2 cellular contexts compared by ENCODE assay signal in the genomic region with DNA sequence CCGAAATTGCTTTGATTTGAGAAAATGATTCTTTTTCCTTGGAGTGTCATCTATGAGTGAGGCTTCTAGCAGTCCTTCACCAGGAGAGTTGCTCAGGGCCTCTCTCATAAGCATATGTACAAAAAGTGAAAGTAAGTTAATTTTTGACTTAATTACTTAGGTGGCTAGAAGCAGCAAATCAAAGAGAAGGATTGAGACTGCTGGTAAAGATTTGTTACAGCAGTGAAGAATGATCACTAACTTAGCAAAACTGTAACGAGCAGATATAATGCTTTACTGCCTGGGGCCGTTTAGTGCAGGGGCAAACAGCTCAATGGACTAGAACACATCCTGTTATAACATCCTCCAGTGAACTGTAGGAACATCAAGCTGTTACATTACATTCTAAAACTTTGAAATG.
TF ChIP-seq lines count a peak whose summit lies in the region.

No MANE protein-coding gene starts in this region.

TF ChIP-seq in IMR-90, 13 proteins besides CTCF, POLR2A, EP300 and RAD21:
- no peak for TF ChIP-seq CHD1 (IDR thresholded peaks at IDR 0.05; ENCODE audit: low read depth, low read length)
- no peak for TF ChIP-seq CEBPB (IDR thresholded peaks at IDR 0.05; ENCODE audit: low read depth, low read length)
- TF ChIP-seq SMC3 (IDR thresholded peaks at IDR 0.05; ENCODE audit: low read depth, low read length) = no peak
- no peak for TF ChIP-seq BHLHE40 (IDR thresholded peaks at IDR 0.05; ENCODE audit: low read depth, low read length)
- no peak for TF ChIP-seq FOS (IDR thresholded peaks at IDR 0.05; ENCODE audit: low read depth, low read length)
- no peak for TF ChIP-seq MAFK (IDR thresholded peaks at IDR 0.05; ENCODE audit: low read depth, low read length)
- TF ChIP-seq, protein P1, sequence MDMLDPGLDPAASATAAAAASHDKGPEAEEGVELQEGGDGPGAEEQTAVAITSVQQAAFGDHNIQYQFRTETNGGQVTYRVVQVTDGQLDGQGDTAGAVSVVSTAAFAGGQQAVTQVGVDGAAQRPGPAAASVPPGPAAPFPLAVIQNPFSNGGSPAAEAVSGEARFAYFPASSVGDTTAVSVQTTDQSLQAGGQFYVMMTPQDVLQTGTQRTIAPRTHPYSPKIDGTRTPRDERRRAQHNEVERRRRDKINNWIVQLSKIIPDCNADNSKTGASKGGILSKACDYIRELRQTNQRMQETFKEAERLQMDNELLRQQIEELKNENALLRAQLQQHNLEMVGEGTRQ (IDR thresholded peaks at IDR 0.05; ENCODE audit: low read depth, low read length) = no peak
- no peak for TF ChIP-seq NFE2L2 (IDR thresholded peaks at IDR 0.05; ENCODE audit: low read depth, low read length)
- TF ChIP-seq RFX5 (IDR thresholded peaks at IDR 0.05; ENCODE audit: low read depth, low read length) = no peak
- TF ChIP-seq, protein P2, sequence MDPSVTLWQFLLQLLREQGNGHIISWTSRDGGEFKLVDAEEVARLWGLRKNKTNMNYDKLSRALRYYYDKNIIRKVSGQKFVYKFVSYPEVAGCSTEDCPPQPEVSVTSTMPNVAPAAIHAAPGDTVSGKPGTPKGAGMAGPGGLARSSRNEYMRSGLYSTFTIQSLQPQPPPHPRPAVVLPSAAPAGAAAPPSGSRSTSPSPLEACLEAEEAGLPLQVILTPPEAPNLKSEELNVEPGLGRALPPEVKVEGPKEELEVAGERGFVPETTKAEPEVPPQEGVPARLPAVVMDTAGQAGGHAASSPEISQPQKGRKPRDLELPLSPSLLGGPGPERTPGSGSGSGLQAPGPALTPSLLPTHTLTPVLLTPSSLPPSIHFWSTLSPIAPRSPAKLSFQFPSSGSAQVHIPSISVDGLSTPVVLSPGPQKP (IDR thresholded peaks at IDR 0.05; ENCODE audit: borderline replicate concordance, low read depth, low read length) = no peak
- TF ChIP-seq MXI1 (IDR thresholded peaks at IDR 0.05; ENCODE audit: borderline replicate concordance, low read depth, low read length) = no peak
- no peak for TF ChIP-seq MAZ (IDR thresholded peaks at IDR 0.05; ENCODE audit: borderline replicate concordance, low read depth, low read length)
- no peak for TF ChIP-seq RCOR1 (IDR thresholded peaks at IDR 0.05; ENCODE audit: insufficient replicate concordance, low read length)
TF ChIP-seq in IMR-90: peak in this region for 0.

TF ChIP-seq in HepG2, 621 proteins besides CTCF, POLR2A, EP300 and RAD21:
- TF ChIP-seq, protein P3, sequence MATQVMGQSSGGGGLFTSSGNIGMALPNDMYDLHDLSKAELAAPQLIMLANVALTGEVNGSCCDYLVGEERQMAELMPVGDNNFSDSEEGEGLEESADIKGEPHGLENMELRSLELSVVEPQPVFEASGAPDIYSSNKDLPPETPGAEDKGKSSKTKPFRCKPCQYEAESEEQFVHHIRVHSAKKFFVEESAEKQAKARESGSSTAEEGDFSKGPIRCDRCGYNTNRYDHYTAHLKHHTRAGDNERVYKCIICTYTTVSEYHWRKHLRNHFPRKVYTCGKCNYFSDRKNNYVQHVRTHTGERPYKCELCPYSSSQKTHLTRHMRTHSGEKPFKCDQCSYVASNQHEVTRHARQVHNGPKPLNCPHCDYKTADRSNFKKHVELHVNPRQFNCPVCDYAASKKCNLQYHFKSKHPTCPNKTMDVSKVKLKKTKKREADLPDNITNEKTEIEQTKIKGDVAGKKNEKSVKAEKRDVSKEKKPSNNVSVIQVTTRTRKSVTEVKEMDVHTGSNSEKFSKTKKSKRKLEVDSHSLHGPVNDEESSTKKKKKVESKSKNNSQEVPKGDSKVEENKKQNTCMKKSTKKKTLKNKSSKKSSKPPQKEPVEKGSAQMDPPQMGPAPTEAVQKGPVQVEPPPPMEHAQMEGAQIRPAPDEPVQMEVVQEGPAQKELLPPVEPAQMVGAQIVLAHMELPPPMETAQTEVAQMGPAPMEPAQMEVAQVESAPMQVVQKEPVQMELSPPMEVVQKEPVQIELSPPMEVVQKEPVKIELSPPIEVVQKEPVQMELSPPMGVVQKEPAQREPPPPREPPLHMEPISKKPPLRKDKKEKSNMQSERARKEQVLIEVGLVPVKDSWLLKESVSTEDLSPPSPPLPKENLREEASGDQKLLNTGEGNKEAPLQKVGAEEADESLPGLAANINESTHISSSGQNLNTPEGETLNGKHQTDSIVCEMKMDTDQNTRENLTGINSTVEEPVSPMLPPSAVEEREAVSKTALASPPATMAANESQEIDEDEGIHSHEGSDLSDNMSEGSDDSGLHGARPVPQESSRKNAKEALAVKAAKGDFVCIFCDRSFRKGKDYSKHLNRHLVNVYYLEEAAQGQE (IDR thresholded peaks at IDR 0.05; ENCODE audit: borderline replicate concordance in 1 of 2, low read depth in 1 of 2, low read length in 2 of 2) = no peak
- TF ChIP-seq ZNF431 (CRISPR knock-in tag; IDR thresholded peaks at IDR 0.05; ENCODE audit: borderline replicate concordance, low read depth) = no peak
- no peak for TF ChIP-seq ARID2 (CRISPR knock-in tag; IDR thresholded peaks at IDR 0.05; ENCODE audit: borderline replicate concordance)
- TF ChIP-seq, protein P4, sequence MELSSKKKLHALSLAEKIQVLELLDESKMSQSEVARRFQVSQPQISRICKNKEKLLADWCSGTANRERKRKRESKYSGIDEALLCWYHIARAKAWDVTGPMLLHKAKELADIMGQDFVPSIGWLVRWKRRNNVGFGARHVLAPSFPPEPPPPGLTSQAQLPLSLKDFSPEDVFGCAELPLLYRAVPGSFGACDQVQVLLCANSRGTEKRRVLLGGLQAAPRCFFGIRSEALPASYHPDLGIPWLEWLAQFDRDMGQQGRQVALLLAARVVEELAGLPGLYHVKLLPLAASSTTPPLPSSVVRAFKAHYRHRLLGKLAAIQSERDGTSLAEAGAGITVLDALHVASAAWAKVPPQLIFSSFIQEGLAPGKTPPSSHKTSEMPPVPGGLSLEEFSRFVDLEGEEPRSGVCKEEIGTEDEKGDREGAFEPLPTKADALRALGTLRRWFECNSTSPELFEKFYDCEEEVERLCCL (CRISPR knock-in tag; IDR thresholded peaks at IDR 0.05; ENCODE audit: borderline replicate concordance) = no peak
- TF ChIP-seq, protein P5, sequence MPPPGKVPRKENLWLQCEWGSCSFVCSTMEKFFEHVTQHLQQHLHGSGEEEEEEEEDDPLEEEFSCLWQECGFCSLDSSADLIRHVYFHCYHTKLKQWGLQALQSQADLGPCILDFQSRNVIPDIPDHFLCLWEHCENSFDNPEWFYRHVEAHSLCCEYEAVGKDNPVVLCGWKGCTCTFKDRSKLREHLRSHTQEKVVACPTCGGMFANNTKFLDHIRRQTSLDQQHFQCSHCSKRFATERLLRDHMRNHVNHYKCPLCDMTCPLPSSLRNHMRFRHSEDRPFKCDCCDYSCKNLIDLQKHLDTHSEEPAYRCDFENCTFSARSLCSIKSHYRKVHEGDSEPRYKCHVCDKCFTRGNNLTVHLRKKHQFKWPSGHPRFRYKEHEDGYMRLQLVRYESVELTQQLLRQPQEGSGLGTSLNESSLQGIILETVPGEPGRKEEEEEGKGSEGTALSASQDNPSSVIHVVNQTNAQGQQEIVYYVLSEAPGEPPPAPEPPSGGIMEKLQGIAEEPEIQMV (CRISPR knock-in tag; IDR thresholded peaks at IDR 0.05; ENCODE audit: low read depth) = no peak
- TF ChIP-seq SIX1 (CRISPR knock-in tag; IDR thresholded peaks at IDR 0.05; ENCODE audit: borderline replicate concordance) = no peak
- no peak for TF ChIP-seq MEF2D (CRISPR knock-in tag; IDR thresholded peaks at IDR 0.05)
- TF ChIP-seq TBX3 (IDR thresholded peaks at IDR 0.05; ENCODE audit: borderline replicate concordance) = no peak
- no peak for TF ChIP-seq NFE2 (CRISPR knock-in tag; IDR thresholded peaks at IDR 0.05)
